Comparison of ENCODE assay signal across 11 cellular contexts in the genomic region with DNA sequence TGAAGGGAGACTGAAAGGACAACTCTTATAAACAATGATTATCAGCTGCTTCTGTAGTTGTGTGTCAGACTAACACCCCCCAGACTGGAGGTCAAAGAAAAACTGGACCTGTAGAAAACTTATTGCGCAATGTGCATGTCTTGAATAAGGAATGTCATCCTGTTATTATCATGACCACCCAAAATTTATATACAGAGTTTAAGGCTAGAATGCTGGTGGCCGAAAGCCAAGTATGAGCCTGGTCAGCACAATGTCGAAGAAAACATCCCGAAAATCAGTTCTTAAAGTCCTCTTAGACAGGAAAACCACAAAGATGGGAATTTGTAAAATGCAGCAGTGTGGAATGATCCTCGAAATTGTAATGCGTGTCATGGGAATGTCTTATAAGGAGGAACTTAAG. TPM values are rescaled to one million over a fixed set of nuclear protein-coding genes. Genes with fewer than 3 reads are reported as not detected.
A peak's percentile ranks its signal among the peaks of the same experiment; 100 is the strongest.
DNase-seq lines count a peak whose midpoint lies in the region; ATAC-seq and TF ChIP-seq lines count a peak whose summit lies in the region.
"Had no signal": no experiment of that assay in that cellular context is flagged by ENCODE, and none has a peak within 500 bp of the region (broad histone marks: within the 10 kb centered on the region; RNA-seq: fewer than 3 reads in every experiment).

No MANE protein-coding gene starts in this region.

- H3K27me3 ChIP-seq in WERI-Rb-1 (ENCODE audit: insufficient read depth, low read depth, severe bottlenecking) = no peaks in the 10 kb centered on the region
- H3K27me3 ChIP-seq: dorsolateral prefrontal cortex, neutrophil had no signal

- H3K9me3 ChIP-seq in WERI-Rb-1 (ENCODE audit: severe bottlenecking) = no peaks in the 10 kb centered on the region
- H3K9me3 ChIP-seq: neutrophil had no signal

- H3K27ac ChIP-seq in WERI-Rb-1 = no peak overlapping the region
- H3K27ac ChIP-seq: neutrophil had no signal

- TF ChIP-seq CTCF in WERI-Rb-1 (IDR thresholded peaks at IDR 0.05; ENCODE audit: low read depth, low read length) (no peak), omental fat pad (IDR thresholded peaks at IDR 0.05) (no peak)

- no peaks in the 10 kb centered on the region for H3K36me3 ChIP-seq in WERI-Rb-1
- H3K36me3 ChIP-seq: neutrophil had no signal

- no peak overlapping the region for H3K4me3 ChIP-seq in skeletal muscle cell (ENCODE audit: low read depth, low read length)
- no peak overlapping the region for H3K4me3 ChIP-seq in WERI-Rb-1 (ENCODE audit: low read depth, low read length)
- H3K4me3 ChIP-seq: dorsolateral prefrontal cortex had no signal

- ATAC-seq in stimulated activated naive CD8-positive, alpha-beta T cell treated with anti-CD3 and anti-CD28 coated beads, Interleukin-15, Interleukin-2, amounts not matched to agents 100 U/mL and 50 U/mL, for 24 hours = no peak
- no peak for ATAC-seq in omental fat pad (ENCODE audit: low FRiP score)

- DNase-seq in EL (peak; percentile 99), T1000 (lab: John Stamatoyannopoulos, UW) (peak; percentile 27), glomerular visceral epithelial cell (ENCODE audit: extremely low spot score) (peak; percentile 92), skeletal muscle cell (ENCODE audit: low read depth) (peak; percentile 98), DMS 273 treated with DMSO at 0.1 percent for 48 hours (lab: John Stamatoyannopoulos, UW) (no peak), WERI-Rb-1 (no peak), omental fat pad (ENCODE audit: low spot score) (no peak)
- DNase-seq in stimulated activated naive CD8-positive, alpha-beta T cell treated with anti-CD3 and anti-CD28 coated beads, Interleukin-15, Interleukin-2, amounts not matched to agents 100 U/mL and 50 U/mL, for 24 hours = no peak
- DNase-seq: dorsolateral prefrontal cortex, H7 had no signal

RNA-seq across cellular contexts. Expression of a gene that starts 29.3 kb away (rescaled TPM):
- 10 to 100 TPM; 42.4 to 94.4 (median 62.5) TPM for total RNA-seq in omental fat pad

Comparison
In these comparisons a context has a peak if more than half of its experiments do, and no peak if none do; other contexts are left out.
1. DNase-seq: peak in EL (single experiment), T1000 (single experiment), glomerular visceral epithelial cell (single experiment) and skeletal muscle cell (single experiment); none in DMS 273 treated with DMSO at 0.1 percent for 48 hours (single experiment), WERI-Rb-1 (single experiment), stimulated activated naive CD8-positive, alpha-beta T cell treated with anti-CD3 and anti-CD28 coated beads, Interleukin-15, Interleukin-2, amounts not matched to agents 100 U/mL and 50 U/mL, for 24 hours (single experiment) and omental fat pad (single experiment).